ENCODE assay signal across 1 cellular context in the genomic region with DNA sequence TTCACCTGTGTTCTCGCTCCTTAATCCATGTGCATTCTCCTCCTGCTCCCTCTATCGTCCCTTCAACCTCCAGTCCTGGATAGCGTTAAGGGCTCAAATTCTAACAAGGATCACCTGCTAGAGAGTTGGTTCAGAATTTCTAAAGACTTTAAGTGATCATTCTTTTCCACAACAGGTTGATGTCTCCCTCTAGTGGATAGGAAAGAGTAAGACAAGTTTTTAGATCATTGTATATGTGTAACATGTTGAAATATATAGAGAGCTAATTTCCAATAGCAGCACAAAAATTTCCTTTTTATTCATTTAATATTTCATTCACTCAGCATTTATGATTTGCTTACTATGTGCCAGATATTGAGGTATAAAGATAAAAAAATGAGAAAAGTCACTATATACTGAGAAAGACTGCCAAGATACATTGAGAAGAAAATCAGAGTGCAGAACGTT.
TF ChIP-seq lines count a peak whose summit lies in the region.

No MANE protein-coding gene starts in this region.

TF ChIP-seq in K562, 482 proteins besides CTCF, POLR2A, EP300 and RAD21 (continued from another document):
- TF ChIP-seq, protein P1, sequence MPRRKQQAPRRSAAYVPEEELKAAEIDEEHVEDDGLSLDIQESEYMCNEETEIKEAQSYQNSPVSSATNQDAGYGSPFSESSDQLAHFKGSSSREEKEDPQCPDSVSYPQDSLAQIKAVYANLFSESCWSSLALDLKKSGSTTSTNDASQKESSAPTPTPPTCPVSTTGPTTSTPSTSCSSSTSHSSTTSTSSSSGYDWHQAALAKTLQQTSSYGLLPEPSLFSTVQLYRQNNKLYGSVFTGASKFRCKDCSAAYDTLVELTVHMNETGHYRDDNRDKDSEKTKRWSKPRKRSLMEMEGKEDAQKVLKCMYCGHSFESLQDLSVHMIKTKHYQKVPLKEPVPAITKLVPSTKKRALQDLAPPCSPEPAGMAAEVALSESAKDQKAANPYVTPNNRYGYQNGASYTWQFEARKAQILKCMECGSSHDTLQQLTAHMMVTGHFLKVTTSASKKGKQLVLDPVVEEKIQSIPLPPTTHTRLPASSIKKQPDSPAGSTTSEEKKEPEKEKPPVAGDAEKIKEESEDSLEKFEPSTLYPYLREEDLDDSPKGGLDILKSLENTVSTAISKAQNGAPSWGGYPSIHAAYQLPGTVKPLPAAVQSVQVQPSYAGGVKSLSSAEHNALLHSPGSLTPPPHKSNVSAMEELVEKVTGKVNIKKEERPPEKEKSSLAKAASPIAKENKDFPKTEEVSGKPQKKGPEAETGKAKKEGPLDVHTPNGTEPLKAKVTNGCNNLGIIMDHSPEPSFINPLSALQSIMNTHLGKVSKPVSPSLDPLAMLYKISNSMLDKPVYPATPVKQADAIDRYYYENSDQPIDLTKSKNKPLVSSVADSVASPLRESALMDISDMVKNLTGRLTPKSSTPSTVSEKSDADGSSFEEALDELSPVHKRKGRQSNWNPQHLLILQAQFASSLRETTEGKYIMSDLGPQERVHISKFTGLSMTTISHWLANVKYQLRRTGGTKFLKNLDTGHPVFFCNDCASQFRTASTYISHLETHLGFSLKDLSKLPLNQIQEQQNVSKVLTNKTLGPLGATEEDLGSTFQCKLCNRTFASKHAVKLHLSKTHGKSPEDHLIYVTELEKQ (CRISPR knock-in tag; IDR thresholded peaks at IDR 0.05): no peak
- TF ChIP-seq, protein P2, sequence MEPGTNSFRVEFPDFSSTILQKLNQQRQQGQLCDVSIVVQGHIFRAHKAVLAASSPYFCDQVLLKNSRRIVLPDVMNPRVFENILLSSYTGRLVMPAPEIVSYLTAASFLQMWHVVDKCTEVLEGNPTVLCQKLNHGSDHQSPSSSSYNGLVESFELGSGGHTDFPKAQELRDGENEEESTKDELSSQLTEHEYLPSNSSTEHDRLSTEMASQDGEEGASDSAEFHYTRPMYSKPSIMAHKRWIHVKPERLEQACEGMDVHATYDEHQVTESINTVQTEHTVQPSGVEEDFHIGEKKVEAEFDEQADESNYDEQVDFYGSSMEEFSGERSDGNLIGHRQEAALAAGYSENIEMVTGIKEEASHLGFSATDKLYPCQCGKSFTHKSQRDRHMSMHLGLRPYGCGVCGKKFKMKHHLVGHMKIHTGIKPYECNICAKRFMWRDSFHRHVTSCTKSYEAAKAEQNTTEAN (CRISPR knock-in tag; IDR thresholded peaks at IDR 0.05): no peak
- no peak for TF ChIP-seq ZNF263 (CRISPR knock-in tag; IDR thresholded peaks at IDR 0.05; ENCODE audit: borderline replicate concordance)
- TF ChIP-seq SMARCC2 (IDR thresholded peaks at IDR 0.05; ENCODE audit: low read depth): no peak
- peak; percentile 42; the same call in 1 of the 2 replicates for TF ChIP-seq SMC3 (conservative IDR thresholded peaks at IDR 0.05; ENCODE audit: insufficient read depth, low read depth, low read length)
- TF ChIP-seq, protein P3, sequence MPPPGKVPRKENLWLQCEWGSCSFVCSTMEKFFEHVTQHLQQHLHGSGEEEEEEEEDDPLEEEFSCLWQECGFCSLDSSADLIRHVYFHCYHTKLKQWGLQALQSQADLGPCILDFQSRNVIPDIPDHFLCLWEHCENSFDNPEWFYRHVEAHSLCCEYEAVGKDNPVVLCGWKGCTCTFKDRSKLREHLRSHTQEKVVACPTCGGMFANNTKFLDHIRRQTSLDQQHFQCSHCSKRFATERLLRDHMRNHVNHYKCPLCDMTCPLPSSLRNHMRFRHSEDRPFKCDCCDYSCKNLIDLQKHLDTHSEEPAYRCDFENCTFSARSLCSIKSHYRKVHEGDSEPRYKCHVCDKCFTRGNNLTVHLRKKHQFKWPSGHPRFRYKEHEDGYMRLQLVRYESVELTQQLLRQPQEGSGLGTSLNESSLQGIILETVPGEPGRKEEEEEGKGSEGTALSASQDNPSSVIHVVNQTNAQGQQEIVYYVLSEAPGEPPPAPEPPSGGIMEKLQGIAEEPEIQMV (tag; conservative IDR thresholded peaks at IDR 0.05; ENCODE audit: low read depth): no peak
- no peak for TF ChIP-seq JUND (IDR thresholded peaks at IDR 0.05; ENCODE audit: borderline replicate concordance, low read depth, low read length)
- no peak for TF ChIP-seq JUND (tag; IDR thresholded peaks at IDR 0.05; ENCODE audit: borderline replicate concordance, low read depth, low read length)
- no peak for TF ChIP-seq ZNF121 (CRISPR knock-in tag; conservative IDR thresholded peaks at IDR 0.05)
- no peak for TF ChIP-seq NFE2L1 (tag; IDR thresholded peaks at IDR 0.05; ENCODE audit: borderline replicate concordance, low read depth)
- peak; percentile 63; the same call in 1 of the 2 replicates for TF ChIP-seq ZNF316 (IDR thresholded peaks at IDR 0.05)
- no peak for TF ChIP-seq XRCC5 (IDR thresholded peaks at IDR 0.05; ENCODE audit: low read depth, low read length)
- no peak for TF ChIP-seq TOE1 (IDR thresholded peaks at IDR 0.05; ENCODE audit: borderline replicate concordance)
- TF ChIP-seq TOE1 (CRISPR knock-in tag; IDR thresholded peaks at IDR 0.05; ENCODE audit: borderline replicate concordance, low read depth): no peak
- TF ChIP-seq, protein P4, sequence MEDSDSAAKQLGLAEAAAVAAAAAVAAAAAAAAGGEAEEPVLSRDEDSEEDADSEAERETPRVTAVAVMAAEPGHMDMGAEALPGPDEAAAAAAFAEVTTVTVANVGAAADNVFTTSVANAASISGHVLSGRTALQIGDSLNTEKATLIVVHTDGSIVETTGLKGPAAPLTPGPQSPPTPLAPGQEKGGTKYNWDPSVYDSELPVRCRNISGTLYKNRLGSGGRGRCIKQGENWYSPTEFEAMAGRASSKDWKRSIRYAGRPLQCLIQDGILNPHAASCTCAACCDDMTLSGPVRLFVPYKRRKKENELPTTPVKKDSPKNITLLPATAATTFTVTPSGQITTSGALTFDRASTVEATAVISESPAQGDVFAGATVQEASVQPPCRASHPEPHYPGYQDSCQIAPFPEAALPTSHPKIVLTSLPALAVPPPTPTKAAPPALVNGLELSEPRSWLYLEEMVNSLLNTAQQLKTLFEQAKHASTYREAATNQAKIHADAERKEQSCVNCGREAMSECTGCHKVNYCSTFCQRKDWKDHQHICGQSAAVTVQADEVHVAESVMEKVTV (CRISPR knock-in tag; IDR thresholded peaks at IDR 0.05): peak; percentile 63; the same call in 1 of the 2 replicates
- no peak for TF ChIP-seq FOS (IDR thresholded peaks at IDR 0.05; ENCODE audit: extremely low read depth, insufficient read length)
- TF ChIP-seq, protein P5, sequence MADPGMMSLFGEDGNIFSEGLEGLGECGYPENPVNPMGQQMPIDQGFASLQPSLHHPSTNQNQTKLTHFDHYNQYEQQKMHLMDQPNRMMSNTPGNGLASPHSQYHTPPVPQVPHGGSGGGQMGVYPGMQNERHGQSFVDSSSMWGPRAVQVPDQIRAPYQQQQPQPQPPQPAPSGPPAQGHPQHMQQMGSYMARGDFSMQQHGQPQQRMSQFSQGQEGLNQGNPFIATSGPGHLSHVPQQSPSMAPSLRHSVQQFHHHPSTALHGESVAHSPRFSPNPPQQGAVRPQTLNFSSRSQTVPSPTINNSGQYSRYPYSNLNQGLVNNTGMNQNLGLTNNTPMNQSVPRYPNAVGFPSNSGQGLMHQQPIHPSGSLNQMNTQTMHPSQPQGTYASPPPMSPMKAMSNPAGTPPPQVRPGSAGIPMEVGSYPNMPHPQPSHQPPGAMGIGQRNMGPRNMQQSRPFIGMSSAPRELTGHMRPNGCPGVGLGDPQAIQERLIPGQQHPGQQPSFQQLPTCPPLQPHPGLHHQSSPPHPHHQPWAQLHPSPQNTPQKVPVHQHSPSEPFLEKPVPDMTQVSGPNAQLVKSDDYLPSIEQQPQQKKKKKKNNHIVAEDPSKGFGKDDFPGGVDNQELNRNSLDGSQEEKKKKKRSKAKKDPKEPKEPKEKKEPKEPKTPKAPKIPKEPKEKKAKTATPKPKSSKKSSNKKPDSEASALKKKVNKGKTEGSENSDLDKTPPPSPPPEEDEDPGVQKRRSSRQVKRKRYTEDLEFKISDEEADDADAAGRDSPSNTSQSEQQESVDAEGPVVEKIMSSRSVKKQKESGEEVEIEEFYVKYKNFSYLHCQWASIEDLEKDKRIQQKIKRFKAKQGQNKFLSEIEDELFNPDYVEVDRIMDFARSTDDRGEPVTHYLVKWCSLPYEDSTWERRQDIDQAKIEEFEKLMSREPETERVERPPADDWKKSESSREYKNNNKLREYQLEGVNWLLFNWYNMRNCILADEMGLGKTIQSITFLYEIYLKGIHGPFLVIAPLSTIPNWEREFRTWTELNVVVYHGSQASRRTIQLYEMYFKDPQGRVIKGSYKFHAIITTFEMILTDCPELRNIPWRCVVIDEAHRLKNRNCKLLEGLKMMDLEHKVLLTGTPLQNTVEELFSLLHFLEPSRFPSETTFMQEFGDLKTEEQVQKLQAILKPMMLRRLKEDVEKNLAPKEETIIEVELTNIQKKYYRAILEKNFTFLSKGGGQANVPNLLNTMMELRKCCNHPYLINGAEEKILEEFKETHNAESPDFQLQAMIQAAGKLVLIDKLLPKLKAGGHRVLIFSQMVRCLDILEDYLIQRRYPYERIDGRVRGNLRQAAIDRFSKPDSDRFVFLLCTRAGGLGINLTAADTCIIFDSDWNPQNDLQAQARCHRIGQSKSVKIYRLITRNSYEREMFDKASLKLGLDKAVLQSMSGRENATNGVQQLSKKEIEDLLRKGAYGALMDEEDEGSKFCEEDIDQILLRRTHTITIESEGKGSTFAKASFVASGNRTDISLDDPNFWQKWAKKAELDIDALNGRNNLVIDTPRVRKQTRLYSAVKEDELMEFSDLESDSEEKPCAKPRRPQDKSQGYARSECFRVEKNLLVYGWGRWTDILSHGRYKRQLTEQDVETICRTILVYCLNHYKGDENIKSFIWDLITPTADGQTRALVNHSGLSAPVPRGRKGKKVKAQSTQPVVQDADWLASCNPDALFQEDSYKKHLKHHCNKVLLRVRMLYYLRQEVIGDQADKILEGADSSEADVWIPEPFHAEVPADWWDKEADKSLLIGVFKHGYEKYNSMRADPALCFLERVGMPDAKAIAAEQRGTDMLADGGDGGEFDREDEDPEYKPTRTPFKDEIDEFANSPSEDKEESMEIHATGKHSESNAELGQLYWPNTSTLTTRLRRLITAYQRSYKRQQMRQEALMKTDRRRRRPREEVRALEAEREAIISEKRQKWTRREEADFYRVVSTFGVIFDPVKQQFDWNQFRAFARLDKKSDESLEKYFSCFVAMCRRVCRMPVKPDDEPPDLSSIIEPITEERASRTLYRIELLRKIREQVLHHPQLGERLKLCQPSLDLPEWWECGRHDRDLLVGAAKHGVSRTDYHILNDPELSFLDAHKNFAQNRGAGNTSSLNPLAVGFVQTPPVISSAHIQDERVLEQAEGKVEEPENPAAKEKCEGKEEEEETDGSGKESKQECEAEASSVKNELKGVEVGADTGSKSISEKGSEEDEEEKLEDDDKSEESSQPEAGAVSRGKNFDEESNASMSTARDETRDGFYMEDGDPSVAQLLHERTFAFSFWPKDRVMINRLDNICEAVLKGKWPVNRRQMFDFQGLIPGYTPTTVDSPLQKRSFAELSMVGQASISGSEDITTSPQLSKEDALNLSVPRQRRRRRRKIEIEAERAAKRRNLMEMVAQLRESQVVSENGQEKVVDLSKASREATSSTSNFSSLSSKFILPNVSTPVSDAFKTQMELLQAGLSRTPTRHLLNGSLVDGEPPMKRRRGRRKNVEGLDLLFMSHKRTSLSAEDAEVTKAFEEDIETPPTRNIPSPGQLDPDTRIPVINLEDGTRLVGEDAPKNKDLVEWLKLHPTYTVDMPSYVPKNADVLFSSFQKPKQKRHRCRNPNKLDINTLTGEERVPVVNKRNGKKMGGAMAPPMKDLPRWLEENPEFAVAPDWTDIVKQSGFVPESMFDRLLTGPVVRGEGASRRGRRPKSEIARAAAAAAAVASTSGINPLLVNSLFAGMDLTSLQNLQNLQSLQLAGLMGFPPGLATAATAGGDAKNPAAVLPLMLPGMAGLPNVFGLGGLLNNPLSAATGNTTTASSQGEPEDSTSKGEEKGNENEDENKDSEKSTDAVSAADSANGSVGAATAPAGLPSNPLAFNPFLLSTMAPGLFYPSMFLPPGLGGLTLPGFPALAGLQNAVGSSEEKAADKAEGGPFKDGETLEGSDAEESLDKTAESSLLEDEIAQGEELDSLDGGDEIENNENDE (IDR thresholded peaks at IDR 0.05; ENCODE audit: low read depth, low read length): no peak
- TF ChIP-seq, protein P6, sequence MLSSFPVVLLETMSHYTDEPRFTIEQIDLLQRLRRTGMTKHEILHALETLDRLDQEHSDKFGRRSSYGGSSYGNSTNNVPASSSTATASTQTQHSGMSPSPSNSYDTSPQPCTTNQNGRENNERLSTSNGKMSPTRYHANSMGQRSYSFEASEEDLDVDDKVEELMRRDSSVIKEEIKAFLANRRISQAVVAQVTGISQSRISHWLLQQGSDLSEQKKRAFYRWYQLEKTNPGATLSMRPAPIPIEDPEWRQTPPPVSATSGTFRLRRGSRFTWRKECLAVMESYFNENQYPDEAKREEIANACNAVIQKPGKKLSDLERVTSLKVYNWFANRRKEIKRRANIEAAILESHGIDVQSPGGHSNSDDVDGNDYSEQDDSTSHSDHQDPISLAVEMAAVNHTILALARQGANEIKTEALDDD (IDR thresholded peaks at IDR 0.05): 0 out of 2 replicates have a peak, but pooled peaks have one; percentile 14
